1 cellular context compared by ENCODE assay signal in genomic region chr2:98703738-98704137, GRCh38.
TF ChIP-seq lines count a peak whose summit lies in the region.

No MANE protein-coding gene starts in this region.

TF ChIP-seq in endothelial cell of umbilical vein, 7 proteins besides CTCF, POLR2A, EP300 and RAD21:
- TF ChIP-seq POLR2AphosphoS5 (IDR thresholded peaks at IDR 0.05; ENCODE audit: insufficient read depth, low read depth, low read length): no peak
- no peak for TF ChIP-seq GATA2 (IDR thresholded peaks at IDR 0.05; ENCODE audit: insufficient read depth, insufficient read length, low read depth, low read length)
- no peak for TF ChIP-seq MAX (IDR thresholded peaks at IDR 0.05; ENCODE audit: insufficient read depth, insufficient read length)
- TF ChIP-seq EZH2 (IDR thresholded peaks at IDR 0.05; ENCODE audit: borderline replicate concordance, low read depth, low read length, severe bottlenecking): no peak
- no peak for TF ChIP-seq FOS (IDR thresholded peaks at IDR 0.05; ENCODE audit: borderline replicate concordance, insufficient read depth, low read length)
- TF ChIP-seq JUN (IDR thresholded peaks at IDR 0.05; ENCODE audit: borderline replicate concordance, insufficient read depth, insufficient read length, low read depth): no peak
- no peak for TF ChIP-seq MYC (IDR thresholded peaks at IDR 0.05; ENCODE audit: low read depth, low read length)
